Comparison of ENCODE assay signal across 8 cellular contexts in genomic region chr3:107927361-107928083, GRCh38.
DNase-seq lines count a peak whose midpoint lies in the region; ATAC-seq, FAIRE-seq and TF ChIP-seq lines count a peak whose summit lies in the region.

No MANE protein-coding gene starts in this region.

- no peaks in the 10 kb centered on the region for H3K9me3 ChIP-seq in T-helper 17 cell (ENCODE audit: control insufficient read depth, low read length, poor library complexity, severe bottlenecking)
- H3K9me3 ChIP-seq in astrocyte (ENCODE audit: insufficient read depth, low read depth, low read length) = no peaks in the 10 kb centered on the region
- no peaks in the 10 kb centered on the region for H3K9me3 ChIP-seq in vagina

- peak; percentile 92 for TF ChIP-seq CTCF in GM12872 (IDR thresholded peaks at IDR 0.05; ENCODE audit: insufficient read depth, low read depth, low read length)
- peak; percentile 73 for TF ChIP-seq CTCF in astrocyte (IDR thresholded peaks at IDR 0.05; ENCODE audit: insufficient read depth, low read depth, low read length)
- TF ChIP-seq CTCF in vagina (IDR thresholded peaks at IDR 0.05) = peak; percentile 70 to 81 (median 80)

- H3K4me2 ChIP-seq in astrocyte (ENCODE audit: low read length) = peak overlapping the region; percentile 92

- peak; percentile 84 for DNase-seq in NCI-H1105 treated with DMSO at 0.1 percent for 48 hours (lab: John Stamatoyannopoulos, UW)
- peak; percentile 40 to 55 (median 45) for DNase-seq in T-helper 17 cell
- DNase-seq in astrocyte (ENCODE audit: low read depth) = peak; percentile 64
- DNase-seq in hepatic stellate cell (ENCODE audit: low spot score) = peak; percentile 75
- DNase-seq in vagina (ENCODE audit: extremely low spot score in 2 of 2) = no peak

- H3K36me3 ChIP-seq in astrocyte (ENCODE audit: insufficient read depth, low read length) = no peaks in the 10 kb centered on the region
- no peaks in the 10 kb centered on the region for H3K36me3 ChIP-seq in rectal smooth muscle tissue (ENCODE audit: control insufficient read depth, insufficient read depth, low read length)
- H3K36me3 ChIP-seq in vagina = no peaks in the 10 kb centered on the region

- no peak overlapping the region for H3K27ac ChIP-seq in astrocyte (ENCODE audit: low read depth, low read length)
- H3K27ac ChIP-seq in rectal smooth muscle tissue (ENCODE audit: low read depth, low read length) = no peak overlapping the region
- peak overlapping the region; percentile 49 for H3K27ac ChIP-seq in vagina

- H3K4me1 Mint-ChIP-seq in T-helper 17 cell = peaks cover 14% of the 10 kb centered on the region
- H3K4me1 Mint-ChIP-seq in astrocyte (ENCODE audit: low read depth, unreplicated experiment) = no peaks in the 10 kb centered on the region

- TF ChIP-seq POLR2A in vagina (IDR thresholded peaks at IDR 0.05) = no peak

- intact Hi-C loops in vagina (cut with DNase I) = no loop called here

- H3K79me2 ChIP-seq in astrocyte (ENCODE audit: insufficient read depth, low read length) = no peaks in the 10 kb centered on the region

- peak overlapping the region; percentile 75 for H2AFZ ChIP-seq in astrocyte (ENCODE audit: low read depth, low read length)

- H3K4me1 ChIP-seq in astrocyte (ENCODE audit: insufficient read depth, low read length) = no peaks in the 10 kb centered on the region
- no peaks in the 10 kb centered on the region for H3K4me1 ChIP-seq in rectal smooth muscle tissue (ENCODE audit: control insufficient read depth, insufficient read depth, low read length)
- peaks cover 13% of the 10 kb centered on the region for H3K4me1 ChIP-seq in vagina

- H3K27me3 ChIP-seq in astrocyte (ENCODE audit: insufficient read depth, low read length) (no peaks in the 10 kb centered on the region), rectal smooth muscle tissue (ENCODE audit: control insufficient read depth, insufficient read depth, low read length) (no peaks in the 10 kb centered on the region), vagina (no peaks in the 10 kb centered on the region)

- H3K9ac ChIP-seq in astrocyte (ENCODE audit: low read length) (peak overlapping the region; percentile 65), rectal smooth muscle tissue (ENCODE audit: low read length) (peak overlapping the region; percentile 14)

- peaks cover 2% of the 10 kb centered on the region for H3K9me3 Mint-ChIP-seq in astrocyte (ENCODE audit: unreplicated experiment)

- no peaks in the 10 kb centered on the region for H4K20me1 ChIP-seq in astrocyte (ENCODE audit: insufficient read depth, low read length)

- H3K4me3 ChIP-seq in astrocyte (ENCODE audit: insufficient read depth, low read depth, low read length) = peak overlapping the region; percentile 67
- peak overlapping the region; percentile 69 for H3K4me3 ChIP-seq in rectal smooth muscle tissue (ENCODE audit: low read length)
- H3K4me3 ChIP-seq in vagina = peak overlapping the region; percentile 60 to 68

- ATAC-seq in HG02610 (IDR thresholded peaks at IDR 0.05; ENCODE audit: unreplicated experiment) = peak; percentile 97
- peak; percentile 94 for ATAC-seq in T-helper 17 cell

- H3K36me3 Mint-ChIP-seq in T-helper 17 cell (ENCODE audit: low read depth) = peaks cover 2% of the 10 kb centered on the region
- H3K36me3 Mint-ChIP-seq in astrocyte (ENCODE audit: low read depth, unreplicated experiment) = no peaks in the 10 kb centered on the region

- no peaks in the 10 kb centered on the region for H3K27me3 Mint-ChIP-seq in T-helper 17 cell
- peaks cover 8% of the 10 kb centered on the region for H3K27me3 Mint-ChIP-seq in astrocyte (ENCODE audit: low read depth, unreplicated experiment)

- H3K4me3 Mint-ChIP-seq in T-helper 17 cell (peak overlapping the region; percentile 92), astrocyte (ENCODE audit: unreplicated experiment) (peak overlapping the region; percentile 88)

- H3K27ac Mint-ChIP-seq in T-helper 17 cell (peak overlapping the region; percentile 78), astrocyte (ENCODE audit: unreplicated experiment) (no peak overlapping the region)

- no peak for FAIRE-seq in astrocyte (lab: Jason Lieb, UNC)

Comparison
In these comparisons a context has a peak if more than half of its experiments do, and no peak if none do; other contexts are left out.
1. DNase-seq: peak in NCI-H1105 treated with DMSO at 0.1 percent for 48 hours (single experiment), T-helper 17 cell (3 of 3), astrocyte (single experiment) and hepatic stellate cell (single experiment); none in vagina (0 of 2).
2. Peak in every context shown above with its lines, with median percentiles within 50 percentile points of each other: CTCF ChIP-seq and H3K4me3 ChIP-seq.